In genomic region chr18:79151191-79151590, GRCh38 we compare ENCODE assay signal across 25 cellular contexts.
DNase-seq lines count a peak whose midpoint lies in the region; ATAC-seq, FAIRE-seq and TF ChIP-seq lines count a peak whose summit lies in the region.
"Had no signal": no experiment of that assay in that cellular context is flagged by ENCODE, and none has a peak within 500 bp of the region (broad histone marks: within the 10 kb centered on the region; RNA-seq: fewer than 3 reads in every experiment).

No MANE protein-coding gene starts in this region.

- no peak overlapping the region for H3K4me3 ChIP-seq in naive thymus-derived CD4-positive, alpha-beta T cell (ENCODE audit: low read length)
- H3K4me3 ChIP-seq: A549; BLaER1 treated with 17β-estradiol and CSF1 and Interleukin-3, amounts not matched to agents 10 nM and 100 nM; GM12878 had no signal

- intact Hi-C loops in natural killer cell (cut with micrococcal nuclease) = no loop called here
- intact Hi-C loops in naive thymus-derived CD4-positive, alpha-beta T cell (cut with micrococcal nuclease) = no loop called here

- TF ChIP-seq CTCF in natural killer cell (IDR thresholded peaks at IDR 0.05) = no peak

- DNase-seq in natural killer cell (no peak), NCI-H2107 (lab: John Stamatoyannopoulos, UW) (no peak), urothelium cell line (ENCODE audit: low spot score) (no peak)
- DNase-seq in natural killer cell treated with Interleukin-12 subunit alpha and Interleukin-12 subunit beta and Interleukin-15 and Interleukin-18, amount 100 ng/mL, for 72 hours (ENCODE audit: low spot score) = no peak
- no peak for DNase-seq in effector memory CD8-positive, alpha-beta T cell
- DNase-seq in naive thymus-derived CD4-positive, alpha-beta T cell = no peak
- DNase-seq: AML-193; CD4-positive, alpha-beta T cell; CD8-positive, alpha-beta memory T cell; COR-L47; DMS 273 treated with DMSO at 0.1 percent for 48 hours; DMS153; DMS53; DMS79; DND-41; EL; GDM1 had no signal

- peaks cover 0 to 6% (median 0%) of the 10 kb centered on the region in 3 experiments for H3K36me3 ChIP-seq in naive thymus-derived CD4-positive, alpha-beta T cell (ENCODE audit: control insufficient read depth in 2 of 3, insufficient read depth in 3 of 3, low read length in 3 of 3)

- CTCF ChIA-PET in naive thymus-derived CD4-positive, alpha-beta T cell (lab: Charles Lee) = interaction anchor here (0.6 kb wide), 1 partner anchor 474 kb away, joined by 3 read pairs; no protein-coding TSS in a partner anchor

- FAIRE-seq in urothelium cell line (lab: Jason Lieb, UNC) = no peak
- FAIRE-seq: A549, GM12878, GM12892, GM18507 had no signal

- H3K36me3 Mint-ChIP-seq in natural killer cell = peaks cover 10% of the 10 kb centered on the region
- peaks cover 12% of the 10 kb centered on the region for H3K36me3 Mint-ChIP-seq in natural killer cell treated with Interleukin-12 subunit alpha and Interleukin-12 subunit beta and Interleukin-15 and Interleukin-18, amount 100 ng/mL, for 72 hours
- H3K36me3 Mint-ChIP-seq in effector memory CD8-positive, alpha-beta T cell (ENCODE audit: insufficient read depth) = peaks cover 9% of the 10 kb centered on the region
- peaks cover 3 to 62% (median 34%) of the 10 kb centered on the region in 5 donors for H3K36me3 Mint-ChIP-seq in naive thymus-derived CD4-positive, alpha-beta T cell

- H3K9me3 Mint-ChIP-seq in natural killer cell = no peaks in the 10 kb centered on the region
- H3K9me3 Mint-ChIP-seq in natural killer cell treated with Interleukin-12 subunit alpha and Interleukin-12 subunit beta and Interleukin-15 and Interleukin-18, amount 100 ng/mL, for 72 hours = no peaks in the 10 kb centered on the region
- no peaks in the 10 kb centered on the region for H3K9me3 Mint-ChIP-seq in effector memory CD8-positive, alpha-beta T cell
- H3K9me3 Mint-ChIP-seq in naive thymus-derived CD4-positive, alpha-beta T cell = no peaks in the 10 kb centered on the region
- H3K9me3 Mint-ChIP-seq: CD4-positive, alpha-beta T cell; CD8-positive, alpha-beta memory T cell had no signal

- ATAC-seq in natural killer cell = peak; percentile 70 to 94 (median 82)
- ATAC-seq in natural killer cell treated with Interleukin-12 subunit alpha and Interleukin-12 subunit beta and Interleukin-15 and Interleukin-18, amount 100 ng/mL, for 72 hours = no peak
- ATAC-seq in effector memory CD8-positive, alpha-beta T cell (replicated peaks) = peak; percentile 71
- peak; percentile 22 for ATAC-seq in naive thymus-derived CD4-positive, alpha-beta T cell
- ATAC-seq: A549, GM12878 had no signal

- peak overlapping the region in 1 of 2 donors; percentile 60 for H3K27ac Mint-ChIP-seq in natural killer cell
- no peak overlapping the region for H3K27ac Mint-ChIP-seq in natural killer cell treated with Interleukin-12 subunit alpha and Interleukin-12 subunit beta and Interleukin-15 and Interleukin-18, amount 100 ng/mL, for 72 hours
- no peak overlapping the region for H3K27ac Mint-ChIP-seq in effector memory CD8-positive, alpha-beta T cell
- H3K27ac Mint-ChIP-seq in naive thymus-derived CD4-positive, alpha-beta T cell = no peak overlapping the region
- H3K27ac Mint-ChIP-seq: B cell; CD4-positive, alpha-beta T cell had no signal

- POLR2A ChIA-PET in naive thymus-derived CD4-positive, alpha-beta T cell (lab: Charles Lee) = no interaction called here

- H3K27me3 Mint-ChIP-seq in natural killer cell (ENCODE audit: low read depth in 2 of 2) = no peaks in the 10 kb centered on the region
- no peaks in the 10 kb centered on the region for H3K27me3 Mint-ChIP-seq in natural killer cell treated with Interleukin-12 subunit alpha and Interleukin-12 subunit beta and Interleukin-15 and Interleukin-18, amount 100 ng/mL, for 72 hours
- no peaks in the 10 kb centered on the region for H3K27me3 Mint-ChIP-seq in effector memory CD8-positive, alpha-beta T cell
- no peaks in the 10 kb centered on the region for H3K27me3 Mint-ChIP-seq in naive thymus-derived CD4-positive, alpha-beta T cell
- H3K27me3 Mint-ChIP-seq: B cell; CD4-positive, alpha-beta T cell; CD8-positive, alpha-beta memory T cell had no signal

- H3K4me3 Mint-ChIP-seq in natural killer cell = no peak overlapping the region
- no peak overlapping the region for H3K4me3 Mint-ChIP-seq in natural killer cell treated with Interleukin-12 subunit alpha and Interleukin-12 subunit beta and Interleukin-15 and Interleukin-18, amount 100 ng/mL, for 72 hours
- H3K4me3 Mint-ChIP-seq in effector memory CD8-positive, alpha-beta T cell = no peak overlapping the region
- no peak overlapping the region for H3K4me3 Mint-ChIP-seq in naive thymus-derived CD4-positive, alpha-beta T cell
- H3K4me3 Mint-ChIP-seq: B cell; CD4-positive, alpha-beta T cell; CD8-positive, alpha-beta memory T cell had no signal

- no peaks in the 10 kb centered on the region for H3K4me1 ChIP-seq in naive thymus-derived CD4-positive, alpha-beta T cell (ENCODE audit: control insufficient read depth in 2 of 2, insufficient read depth in 2 of 2, low read length in 2 of 2)

- H3K27ac ChIP-seq in naive thymus-derived CD4-positive, alpha-beta T cell (ENCODE audit: low read depth, low read length) = no peak overlapping the region
- H3K27ac ChIP-seq: 22Rv1; A549; BLaER1 treated with 17β-estradiol and CSF1 and Interleukin-3, amounts not matched to agents 10 nM and 100 nM; C4-2B had no signal

- H3K9me3 ChIP-seq in naive thymus-derived CD4-positive, alpha-beta T cell (ENCODE audit: control insufficient read depth in 2 of 3, low read length in 3 of 3) = no peaks in the 10 kb centered on the region
- H3K9me3 ChIP-seq: A549; BLaER1 treated with 17β-estradiol and CSF1 and Interleukin-3, amounts not matched to agents 10 nM and 100 nM had no signal

- no peaks in the 10 kb centered on the region for H3K27me3 ChIP-seq in naive thymus-derived CD4-positive, alpha-beta T cell (ENCODE audit: control insufficient read depth in 2 of 2, insufficient read depth in 2 of 2, low read length in 2 of 2)
- H3K27me3 ChIP-seq: BLaER1 treated with 17β-estradiol and CSF1 and Interleukin-3, amounts not matched to agents 10 nM and 100 nM had no signal

- peaks cover 26% of the 10 kb centered on the region in 2 donors for H3K4me1 Mint-ChIP-seq in natural killer cell
- H3K4me1 Mint-ChIP-seq in natural killer cell treated with Interleukin-12 subunit alpha and Interleukin-12 subunit beta and Interleukin-15 and Interleukin-18, amount 100 ng/mL, for 72 hours (ENCODE audit: low read depth in 2 of 2) = peaks cover under 1 to 10% of the 10 kb centered on the region in 2 donors
- peaks cover 8 to 12% of the 10 kb centered on the region in 2 donors for H3K4me1 Mint-ChIP-seq in effector memory CD8-positive, alpha-beta T cell (ENCODE audit: low read depth in 2 of 2)
- H3K4me1 Mint-ChIP-seq in naive thymus-derived CD4-positive, alpha-beta T cell = peaks cover 0 to 3% (median 0%) of the 10 kb centered on the region in 7 donors
- H3K4me1 Mint-ChIP-seq: B cell had no signal

Comparison
In these comparisons a context has a peak if more than half of its experiments do, and no peak if none do; other contexts are left out.
1. ATAC-seq: peak in natural killer cell (3 of 3), effector memory CD8-positive, alpha-beta T cell (single experiment) and naive thymus-derived CD4-positive, alpha-beta T cell (single experiment); none in natural killer cell treated with Interleukin-12 subunit alpha and Interleukin-12 subunit beta and Interleukin-15 and Interleukin-18, amount 100 ng/mL, for 72 hours (0 of 2).